Comparison of ENCODE assay signal across 15 cellular contexts in the genomic region with DNA sequence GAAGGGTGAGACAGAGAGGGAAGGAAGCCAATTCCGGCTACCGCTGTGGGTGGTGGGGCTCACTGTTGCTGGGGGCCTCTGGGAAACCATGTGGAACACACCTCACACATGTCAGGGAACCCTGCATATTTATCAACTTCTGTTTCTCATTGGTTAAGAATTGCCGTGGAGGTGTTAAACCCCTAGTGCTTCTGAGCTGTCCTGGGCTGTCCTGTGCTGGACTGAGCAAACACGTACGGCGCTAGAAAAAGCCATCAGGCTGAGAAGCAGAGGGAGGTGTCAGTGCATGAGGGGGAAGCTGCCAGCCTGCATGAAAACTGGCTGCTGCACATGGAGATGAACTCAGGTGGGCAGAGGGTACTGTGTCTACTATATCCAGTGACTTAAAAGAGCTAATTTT.
DNase-seq lines count a peak whose midpoint lies in the region; ATAC-seq and TF ChIP-seq lines count a peak whose summit lies in the region.
"Had no signal": no experiment of that assay in that cellular context is flagged by ENCODE, and none has a peak within 500 bp of the region (broad histone marks: within the 10 kb centered on the region; RNA-seq: fewer than 3 reads in every experiment).

No MANE protein-coding gene starts in this region.

- H3K27ac Mint-ChIP-seq in WTC11 = no peak overlapping the region
- no peak overlapping the region for H3K27ac Mint-ChIP-seq in activated naive CD4-positive, alpha-beta T cell treated with anti-CD3 and anti-CD28 coated beads for 36 hours
- H3K27ac Mint-ChIP-seq in endodermal cell = no peak overlapping the region
- H3K27ac Mint-ChIP-seq: CD8-positive, alpha-beta memory T cell had no signal

- H3K27ac ChIP-seq in endodermal cell (ENCODE audit: low read depth, low read length) = no peak overlapping the region
- H3K27ac ChIP-seq: BLaER1 had no signal

- DNase-seq in NCI-H146 (lab: John Stamatoyannopoulos, UW) = peak; percentile 10
- no peak for DNase-seq in NCI-H146 treated with DMSO at 0.1 percent for 48 hours (lab: John Stamatoyannopoulos, UW; ENCODE audit: unreplicated experiment)
- no peak for DNase-seq in WTC11 (ENCODE audit: low spot score)
- DNase-seq in kidney tubule cell (ENCODE audit: low spot score) = peak; percentile 41
- DNase-seq in renal cortical epithelial cell (ENCODE audit: low read depth) = peak; percentile 24
- no peak for DNase-seq in activated naive CD4-positive, alpha-beta T cell treated with anti-CD3 and anti-CD28 coated beads for 36 hours
- no peak for DNase-seq in endodermal cell
- DNase-seq in NCI-H2029 (lab: John Stamatoyannopoulos, UW) = no peak
- DNase-seq: 8988T; AML-193; Caco-2; CD8-positive, alpha-beta memory T cell; GOT3 had no signal

- H3K4me1 Mint-ChIP-seq in WTC11 = peaks cover 42% of the 10 kb centered on the region
- no peaks in the 10 kb centered on the region for H3K4me1 Mint-ChIP-seq in activated naive CD4-positive, alpha-beta T cell treated with anti-CD3 and anti-CD28 coated beads for 36 hours (ENCODE audit: low read depth)
- H3K4me1 Mint-ChIP-seq in endodermal cell = peaks cover 31% of the 10 kb centered on the region
- H3K4me1 Mint-ChIP-seq: CD8-positive, alpha-beta memory T cell had no signal

- CTCF ChIA-PET in WTC11 (lab: Charles Lee) = no interaction called here
- CTCF ChIA-PET in activated naive CD4-positive, alpha-beta T cell treated with anti-CD3 and anti-CD28 coated beads for 36 hours (lab: Charles Lee) = no interaction called here

- H3K36me3 Mint-ChIP-seq in WTC11 (no peaks in the 10 kb centered on the region), endodermal cell (ENCODE audit: low read depth) (no peaks in the 10 kb centered on the region)
- H3K36me3 Mint-ChIP-seq in activated naive CD4-positive, alpha-beta T cell treated with anti-CD3 and anti-CD28 coated beads for 36 hours (ENCODE audit: low read depth) = no peaks in the 10 kb centered on the region
- H3K36me3 Mint-ChIP-seq: CD8-positive, alpha-beta memory T cell had no signal

- TF ChIP-seq CTCF in WTC11 (IDR thresholded peaks at IDR 0.05) (no peak), endodermal cell (conservative IDR thresholded peaks at IDR 0.05) (no peak)

- H3K9me3 ChIP-seq in endodermal cell (ENCODE audit: control insufficient read depth, low read length) = no peaks in the 10 kb centered on the region
- H3K9me3 ChIP-seq: BLaER1, Caco-2, HAP-1 had no signal

- H3K27me3 ChIP-seq in endodermal cell (ENCODE audit: control insufficient read depth, insufficient read depth, low read length, poor library complexity, severe bottlenecking) = peaks cover 10% of the 10 kb centered on the region
- H3K27me3 ChIP-seq: BLaER1 had no signal

- POLR2A ChIA-PET in WTC11 (lab: Charles Lee) = no interaction called here

- H3K36me3 ChIP-seq in endodermal cell (ENCODE audit: control insufficient read depth, insufficient read depth, low read length) = no peaks in the 10 kb centered on the region
- H3K36me3 ChIP-seq: BLaER1, HAP-1 had no signal

- 83 to 97% methylated on average over 4 to 6 of the region's 6 CpGs for WGBS in endodermal cell (ENCODE audit: insufficient coverage in 1 of 2, insufficient read length in 1 of 2), 2 experiments

- H3K9me3 Mint-ChIP-seq in WTC11 = peaks cover 4% of the 10 kb centered on the region; the same call in 1 of the 2 replicates
- H3K9me3 Mint-ChIP-seq in activated naive CD4-positive, alpha-beta T cell treated with anti-CD3 and anti-CD28 coated beads for 36 hours = no peaks in the 10 kb centered on the region
- H3K9me3 Mint-ChIP-seq in endodermal cell = no peaks in the 10 kb centered on the region

- intact Hi-C loops in activated naive CD4-positive, alpha-beta T cell treated with anti-CD3 and anti-CD28 coated beads for 36 hours (cut with micrococcal nuclease) = no loop called here

- H3K27me3 Mint-ChIP-seq in WTC11 (ENCODE audit: low read depth) (no peaks in the 10 kb centered on the region), endodermal cell (ENCODE audit: insufficient read depth) (peaks cover 16% of the 10 kb centered on the region)
- peaks cover 19% of the 10 kb centered on the region for H3K27me3 Mint-ChIP-seq in activated naive CD4-positive, alpha-beta T cell treated with anti-CD3 and anti-CD28 coated beads for 36 hours (ENCODE audit: low read depth)

- H3K4me1 ChIP-seq in endodermal cell (ENCODE audit: control insufficient read depth, insufficient read depth, low read length) = peaks cover 11% of the 10 kb centered on the region
- H3K4me1 ChIP-seq: BLaER1, Caco-2, HAP-1 had no signal

- no peak overlapping the region for H3K4me3 ChIP-seq in endodermal cell (ENCODE audit: low read length)
- H3K4me3 ChIP-seq: BLaER1, HAP-1 had no signal

- H3K4me3 Mint-ChIP-seq in WTC11 (no peak overlapping the region), endodermal cell (no peak overlapping the region)
- no peak overlapping the region for H3K4me3 Mint-ChIP-seq in activated naive CD4-positive, alpha-beta T cell treated with anti-CD3 and anti-CD28 coated beads for 36 hours
- H3K4me3 Mint-ChIP-seq: CD8-positive, alpha-beta memory T cell had no signal

- H3K9ac ChIP-seq in endodermal cell (ENCODE audit: extremely low read depth, low read length, poor library complexity, severe bottlenecking) = no peak overlapping the region
- H3K9ac ChIP-seq: BLaER1 had no signal

- 0 out of 2 replicates have a peak, but pooled peaks have one; percentile 28 for ATAC-seq in WTC11

TF ChIP-seq in WTC11, 78 proteins besides CTCF, POLR2A, EP300 and RAD21:
- TF ChIP-seq FOXJ3 (CRISPR knock-in tag; IDR thresholded peaks at IDR 0.05; ENCODE audit: borderline replicate concordance) = no peak
- no peak for TF ChIP-seq ZNF219 (CRISPR knock-in tag; IDR thresholded peaks at IDR 0.05; ENCODE audit: borderline replicate concordance)
- TF ChIP-seq GABPB1 (CRISPR knock-in tag; IDR thresholded peaks at IDR 0.05) = no peak
- TF ChIP-seq NFE2L1 (CRISPR knock-in tag; IDR thresholded peaks at IDR 0.05) = no peak
- no peak for TF ChIP-seq ZNF416 (CRISPR knock-in tag; IDR thresholded peaks at IDR 0.05)
- TF ChIP-seq NR2C2 (CRISPR knock-in tag; IDR thresholded peaks at IDR 0.05) = no peak
- TF ChIP-seq, protein P1, sequence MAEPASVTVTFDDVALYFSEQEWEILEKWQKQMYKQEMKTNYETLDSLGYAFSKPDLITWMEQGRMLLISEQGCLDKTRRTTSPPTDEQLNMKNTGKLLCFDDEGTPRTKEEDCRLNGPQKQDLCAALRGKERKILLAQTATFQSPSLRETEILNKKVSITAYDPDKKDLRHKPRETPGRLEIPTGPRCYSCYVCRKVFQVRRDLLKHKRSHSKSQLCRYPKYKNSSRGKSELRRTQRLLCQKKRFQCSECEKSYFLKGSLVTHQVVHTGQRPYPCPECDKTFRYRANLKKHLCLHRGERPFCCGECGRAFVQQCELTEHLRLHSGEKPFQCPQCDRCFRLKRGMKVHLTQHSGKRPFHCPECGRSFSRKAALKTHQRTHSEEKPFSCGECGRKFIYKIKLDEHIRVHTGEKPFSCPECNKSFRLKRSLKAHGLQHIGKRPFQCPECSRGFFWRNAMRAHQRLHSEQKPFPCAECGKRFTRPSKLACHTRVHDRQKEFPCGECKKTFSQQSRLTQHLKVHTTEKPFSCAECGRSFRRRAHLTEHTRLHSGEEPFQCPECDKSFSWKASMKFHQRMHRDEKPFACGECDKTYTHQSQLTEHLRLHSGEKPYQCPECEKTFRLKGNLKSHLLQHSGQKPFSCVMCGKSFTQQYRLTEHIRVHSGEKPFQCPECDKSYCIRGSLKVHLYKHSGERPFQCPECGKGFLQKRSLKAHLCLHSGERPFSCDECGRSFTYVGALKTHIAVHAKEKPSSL (CRISPR knock-in tag; conservative IDR thresholded peaks at IDR 0.05) = no peak
- TF ChIP-seq FOXK1 (CRISPR knock-in tag; IDR thresholded peaks at IDR 0.05) = no peak
- TF ChIP-seq, protein P2, sequence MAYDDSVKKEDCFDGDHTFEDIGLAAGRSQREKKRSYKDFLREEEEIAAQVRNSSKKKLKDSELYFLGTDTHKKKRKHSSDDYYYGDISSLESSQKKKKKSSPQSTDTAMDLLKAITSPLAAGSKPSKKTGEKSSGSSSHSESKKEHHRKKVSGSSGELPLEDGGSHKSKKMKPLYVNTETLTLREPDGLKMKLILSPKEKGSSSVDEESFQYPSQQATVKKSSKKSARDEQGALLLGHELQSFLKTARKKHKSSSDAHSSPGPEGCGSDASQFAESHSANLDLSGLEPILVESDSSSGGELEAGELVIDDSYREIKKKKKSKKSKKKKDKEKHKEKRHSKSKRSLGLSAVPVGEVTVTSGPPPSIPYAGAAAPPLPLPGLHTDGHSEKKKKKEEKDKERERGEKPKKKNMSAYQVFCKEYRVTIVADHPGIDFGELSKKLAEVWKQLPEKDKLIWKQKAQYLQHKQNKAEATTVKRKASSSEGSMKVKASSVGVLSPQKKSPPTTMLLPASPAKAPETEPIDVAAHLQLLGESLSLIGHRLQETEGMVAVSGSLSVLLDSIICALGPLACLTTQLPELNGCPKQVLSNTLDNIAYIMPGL (CRISPR knock-in tag; IDR thresholded peaks at IDR 0.05) = no peak

Comparison
In these comparisons a context has a peak if more than half of its experiments do, and no peak if none do; other contexts are left out.
1. DNase-seq: peak in NCI-H146 (single experiment), kidney tubule cell (single experiment) and renal cortical epithelial cell (single experiment); none in NCI-H146 treated with DMSO at 0.1 percent for 48 hours (single experiment), WTC11 (single experiment), activated naive CD4-positive, alpha-beta T cell treated with anti-CD3 and anti-CD28 coated beads for 36 hours (single experiment), endodermal cell (single experiment) and NCI-H2029 (single experiment).